ENCODE assay signal across 30 cellular contexts in the genomic region with DNA sequence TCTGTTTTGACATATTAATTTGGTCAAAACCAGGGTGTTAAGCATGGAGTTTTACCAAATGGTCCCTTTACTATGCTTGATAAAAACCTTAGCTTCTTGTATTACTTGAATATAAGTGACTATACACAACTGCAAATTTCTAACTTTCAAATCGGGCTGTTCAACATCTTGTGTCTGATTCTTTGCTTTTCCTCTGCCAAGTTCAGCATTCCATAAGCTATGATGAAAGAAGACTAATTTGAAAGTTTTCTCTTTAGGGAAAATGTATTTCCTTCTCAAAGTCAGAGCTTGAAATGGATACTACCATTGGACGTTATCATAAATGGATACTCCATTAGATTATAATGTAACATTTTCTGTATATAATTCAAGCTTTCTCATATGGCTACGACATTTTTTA.
"Had no signal": no experiment of that assay in that cellular context is flagged by ENCODE, and none has a peak within 500 bp of the region (broad histone marks: within the 10 kb centered on the region; RNA-seq: fewer than 3 reads in every experiment).

No MANE protein-coding gene starts in this region.

- H3K27me3 ChIP-seq: ascending aorta, cardiac muscle cell had no signal

- H3K4me3 ChIP-seq: ascending aorta, cardiac muscle cell had no signal

- H3K36me3 ChIP-seq: ascending aorta, cardiac muscle cell had no signal

- H3K9me3 ChIP-seq: ascending aorta had no signal

- H3K27ac ChIP-seq: ascending aorta, cardiac muscle cell, VCaP had no signal

- DNase-seq: activated B cell treated with CpG ODN at 0.5 μM for 24 hours; activated CD4-positive, alpha-beta memory T cell treated with anti-CD3 and anti-CD28 coated beads for 36 hours; activated CD4-positive, alpha-beta T cell treated with anti-CD3 and anti-CD28 coated beads for 4 hours; activated CD4-positive, alpha-beta T cell treated with anti-CD3 and anti-CD28 coated beads, Interleukin-2, amount 10 ng/mL, durations not matched to agents 24 days and 14 days; activated CD4-positive, alpha-beta T cell treated with anti-CD3 and anti-CD28 coated beads, Interleukin-2, amount 50 U/mL, for 1 hour; activated CD4-positive, alpha-beta T cell treated with anti-CD3 and anti-CD28 coated beads, Interleukin-2, amount 50 U/mL, for 4 hours; activated CD4-positive, CD25-positive, alpha-beta regulatory T cell treated with anti-CD3 and anti-CD28 coated beads, Interleukin-2, amount 50 U/mL, for 72 hours; activated CD8-positive, alpha-beta memory T cell treated with anti-CD3 and anti-CD28 coated beads, Interleukin-2, amount 50 U/mL, for 4 hours; activated CD8-positive, alpha-beta T cell treated with anti-CD3 and anti-CD28 coated beads for 36 hours; activated effector memory CD4-positive, alpha-beta T cell treated with anti-CD3 and anti-CD28 coated beads, Interleukin-2, amount 50 U/mL, for 16 hours; activated gamma-delta T cell treated with Interleukin-2 at 50 U/mL for 16 hours; activated naive CD4-positive, alpha-beta T cell; activated naive CD4-positive, alpha-beta T cell treated with anti-CD3 and anti-CD28 coated beads for 36 hours; activated naive CD4-positive, alpha-beta T cell treated with anti-CD3 and anti-CD28 coated beads, Interleukin-2, amount 50 U/mL, for 16 hours; activated naive CD8-positive, alpha-beta T cell treated with anti-CD3 and anti-CD28 coated beads for 36 hours; activated T-cell treated with anti-CD3 and anti-CD28 coated beads for 4 hours; activated T-cell treated with anti-CD3 and anti-CD28 coated beads, Interleukin-2, amount 50 U/mL, for 1 hour; activated T-cell treated with anti-CD3 and anti-CD28 coated beads, Interleukin-2, amount 50 U/mL, for 4 hours; activated T-cell treated with anti-CD3 and anti-CD28 coated beads, Interleukin-2, amount 50 U/mL, for 72 hours; amygdala; caudate nucleus; cerebellar nuclear complex; T-helper 1 cell; T-helper 2 cell; T-helper 9 cell had no signal

- H3K4me1 ChIP-seq: ascending aorta had no signal

- ATAC-seq: activated CD8-positive, alpha-beta T cell treated with anti-CD3 and anti-CD28 coated beads for 36 hours; activated naive CD4-positive, alpha-beta T cell treated with anti-CD3 and anti-CD28 coated beads, Interleukin-2, amount 50 U/mL, for 72 hours; activated T-cell treated with anti-CD3 and anti-CD28 coated beads, Interleukin-2, amount 50 U/mL, for 4 hours; activated T-cell treated with anti-CD3 and anti-CD28 coated beads, Interleukin-2, amount 50 U/mL, for 72 hours; activated T-helper 17 cell treated with anti-CD3 and anti-CD28 coated beads, Interleukin-2, amount 50 U/mL, for 72 hours had no signal
